ENCODE assay signal across 1 cellular context in the genomic region with DNA sequence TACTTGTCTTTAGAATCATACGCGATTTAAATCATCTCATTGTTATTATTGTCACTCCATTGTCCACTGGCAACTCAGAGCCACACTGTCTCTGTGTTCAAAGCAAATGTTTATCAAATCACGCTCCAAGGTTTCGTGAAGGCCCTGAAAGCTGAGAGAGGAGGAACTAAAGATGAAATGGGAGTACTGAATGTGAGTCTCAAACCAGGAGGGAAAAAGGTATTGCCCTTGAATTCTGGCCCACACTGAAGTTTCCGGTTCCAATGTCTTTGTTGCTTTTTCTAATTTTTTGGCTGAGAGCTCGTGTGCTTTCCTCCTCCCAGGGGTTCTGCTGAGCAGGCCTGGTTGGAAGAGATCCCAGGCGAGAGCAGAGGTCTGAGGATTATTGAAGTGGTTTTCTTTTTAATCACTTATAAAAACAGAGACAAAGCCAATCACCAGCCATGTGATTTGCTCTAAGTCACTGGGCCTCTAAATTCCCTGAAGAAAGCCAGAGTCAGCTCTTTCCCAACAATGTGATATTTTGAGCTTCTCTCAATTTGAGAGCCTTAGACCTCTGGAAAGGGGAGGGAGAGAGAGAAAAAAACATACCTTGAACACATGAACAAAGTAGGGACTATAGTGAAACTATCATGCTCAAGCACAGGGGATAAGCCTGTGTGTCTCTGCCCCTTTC.
A peak's percentile ranks its signal among the peaks of the same experiment; 100 is the strongest.
TF ChIP-seq lines count a peak whose summit lies in the region.

No MANE protein-coding gene starts in this region.

TF ChIP-seq in HEK293, 187 proteins besides CTCF, POLR2A, EP300 and RAD21 (continued from another document and continues in another):
- TF ChIP-seq, protein P1, sequence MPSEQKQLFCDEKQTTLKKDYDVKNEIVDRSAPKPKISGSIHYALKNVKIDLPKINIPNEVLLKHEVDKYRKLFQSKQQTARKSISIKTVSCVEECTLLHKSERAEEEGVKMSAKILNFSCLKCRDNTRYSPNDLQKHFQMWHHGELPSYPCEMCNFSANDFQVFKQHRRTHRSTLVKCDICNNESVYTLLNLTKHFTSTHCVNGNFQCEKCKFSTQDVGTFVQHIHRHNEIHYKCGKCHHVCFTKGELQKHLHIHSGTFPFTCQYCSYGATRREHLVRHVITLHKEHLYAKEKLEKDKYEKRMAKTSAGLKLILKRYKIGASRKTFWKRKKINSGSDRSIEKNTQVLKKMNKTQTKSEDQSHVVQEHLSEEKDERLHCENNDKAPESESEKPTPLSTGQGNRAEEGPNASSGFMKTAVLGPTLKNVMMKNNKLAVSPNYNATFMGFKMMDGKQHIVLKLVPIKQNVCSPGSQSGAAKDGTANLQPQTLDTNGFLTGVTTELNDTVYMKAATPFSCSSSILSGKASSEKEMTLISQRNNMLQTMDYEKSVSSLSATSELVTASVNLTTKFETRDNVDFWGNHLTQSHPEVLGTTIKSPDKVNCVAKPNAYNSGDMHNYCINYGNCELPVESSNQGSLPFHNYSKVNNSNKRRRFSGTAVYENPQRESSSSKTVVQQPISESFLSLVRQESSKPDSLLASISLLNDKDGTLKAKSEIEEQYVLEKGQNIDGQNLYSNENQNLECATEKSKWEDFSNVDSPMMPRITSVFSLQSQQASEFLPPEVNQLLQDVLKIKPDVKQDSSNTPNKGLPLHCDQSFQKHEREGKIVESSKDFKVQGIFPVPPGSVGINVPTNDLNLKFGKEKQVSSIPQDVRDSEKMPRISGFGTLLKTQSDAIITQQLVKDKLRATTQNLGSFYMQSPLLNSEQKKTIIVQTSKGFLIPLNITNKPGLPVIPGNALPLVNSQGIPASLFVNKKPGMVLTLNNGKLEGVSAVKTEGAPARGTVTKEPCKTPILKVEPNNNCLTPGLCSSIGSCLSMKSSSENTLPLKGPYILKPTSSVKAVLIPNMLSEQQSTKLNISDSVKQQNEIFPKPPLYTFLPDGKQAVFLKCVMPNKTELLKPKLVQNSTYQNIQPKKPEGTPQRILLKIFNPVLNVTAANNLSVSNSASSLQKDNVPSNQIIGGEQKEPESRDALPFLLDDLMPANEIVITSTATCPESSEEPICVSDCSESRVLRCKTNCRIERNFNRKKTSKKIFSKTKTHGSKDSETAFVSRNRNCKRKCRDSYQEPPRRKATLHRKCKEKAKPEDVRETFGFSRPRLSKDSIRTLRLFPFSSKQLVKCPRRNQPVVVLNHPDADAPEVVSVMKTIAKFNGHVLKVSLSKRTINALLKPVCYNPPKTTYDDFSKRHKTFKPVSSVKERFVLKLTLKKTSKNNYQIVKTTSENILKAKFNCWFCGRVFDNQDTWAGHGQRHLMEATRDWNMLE (tag by site-specific recombination; conservative IDR thresholded peaks at IDR 0.05; ENCODE audit: low read depth) = peak; percentile 40; the same call in 1 of the 2 replicates
- TF ChIP-seq ZNF621 (tag by site-specific recombination; IDR thresholded peaks at IDR 0.05) (no peak), ZNF335 (tag by site-specific recombination; conservative IDR thresholded peaks at IDR 0.05) (peak; percentile 56; the same call in 1 of the 2 replicates), SETDB1 (IDR thresholded peaks at IDR 0.05; ENCODE audit: insufficient read length, low read length) (no peak), ZNF211 (tag by site-specific recombination; IDR thresholded peaks at IDR 0.05; ENCODE audit: low read depth) (no peak), ZNF221 (tag by site-specific recombination; IDR thresholded peaks at IDR 0.05; ENCODE audit: borderline replicate concordance) (no peak), ZFP41 (tag by site-specific recombination; IDR thresholded peaks at IDR 0.05; ENCODE audit: borderline replicate concordance) (no peak), ZNF521 (tag by site-specific recombination; IDR thresholded peaks at IDR 0.05) (no peak), ZNF138 (tag by site-specific recombination; IDR thresholded peaks at IDR 0.05; ENCODE audit: borderline replicate concordance) (no peak), ZNF585B (tag by site-specific recombination; IDR thresholded peaks at IDR 0.05) (peak; percentile 47), ZNF350 (tag by site-specific recombination; IDR thresholded peaks at IDR 0.05) (no peak), ZNF24 (tag by site-specific recombination; IDR thresholded peaks at IDR 0.05) (peak; percentile 60; the same call in 1 of the 2 replicates), ZNF248 (tag by site-specific recombination; IDR thresholded peaks at IDR 0.05) (no peak), ZNF610 (tag by site-specific recombination; IDR thresholded peaks at IDR 0.05; ENCODE audit: borderline replicate concordance) (no peak), SALL2 (tag by site-specific recombination; IDR thresholded peaks at IDR 0.05; ENCODE audit: borderline replicate concordance) (no peak), ZNF366 (tag by site-specific recombination; conservative IDR thresholded peaks at IDR 0.05) (peak; percentile 80), OSR2 (tag by site-specific recombination; IDR thresholded peaks at IDR 0.05) (peak; percentile 75), ZNF416 (tag by site-specific recombination; IDR thresholded peaks at IDR 0.05) (no peak), IKZF3 (tag by site-specific recombination; IDR thresholded peaks at IDR 0.05) (peak; percentile 87), ZBTB21 (tag by site-specific recombination; IDR thresholded peaks at IDR 0.05) (no peak), GLIS1 (tag by site-specific recombination; IDR thresholded peaks at IDR 0.05) (peak; percentile 96), ZNF514 (tag by site-specific recombination; IDR thresholded peaks at IDR 0.05) (no peak), HOXD13 (CRISPR knock-in tag; IDR thresholded peaks at IDR 0.05; ENCODE audit: borderline replicate concordance) (no peak), ZNF175 (tag by site-specific recombination; IDR thresholded peaks at IDR 0.05) (no peak), ZNF654 (tag by site-specific recombination; IDR thresholded peaks at IDR 0.05; ENCODE audit: low read depth) (no peak), ZNF266 (tag by site-specific recombination; IDR thresholded peaks at IDR 0.05; ENCODE audit: low read depth) (no peak), ZNF777 (tag by site-specific recombination; IDR thresholded peaks at IDR 0.05; ENCODE audit: borderline replicate concordance) (no peak), ZNF501 (tag by site-specific recombination; IDR thresholded peaks at IDR 0.05) (no peak), ZNF274 (IDR thresholded peaks at IDR 0.05; ENCODE audit: low read length) (no peak), ZNF274 (tag by site-specific recombination; IDR thresholded peaks at IDR 0.05; ENCODE audit: borderline replicate concordance) (no peak), ZNF596 (tag by site-specific recombination; IDR thresholded peaks at IDR 0.05) (peak; percentile 63), ZNF184 (tag by site-specific recombination; IDR thresholded peaks at IDR 0.05) (no peak), ZXDB (tag by site-specific recombination; IDR thresholded peaks at IDR 0.05) (peak; percentile 82), MZF1 (tag by site-specific recombination; IDR thresholded peaks at IDR 0.05; ENCODE audit: borderline replicate concordance) (peak; percentile 96; the same call in 1 of the 2 replicates), ZNF658 (tag by site-specific recombination; IDR thresholded peaks at IDR 0.05) (no peak), KLF10 (tag by site-specific recombination; IDR thresholded peaks at IDR 0.05) (peak; percentile 47), ZNF555 (tag by site-specific recombination; conservative IDR thresholded peaks at IDR 0.05) (no peak)
- TF ChIP-seq, protein P2, sequence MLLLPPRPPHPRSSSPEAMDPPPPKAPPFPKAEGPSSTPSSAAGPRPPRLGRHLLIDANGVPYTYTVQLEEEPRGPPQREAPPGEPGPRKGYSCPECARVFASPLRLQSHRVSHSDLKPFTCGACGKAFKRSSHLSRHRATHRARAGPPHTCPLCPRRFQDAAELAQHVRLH (tag by site-specific recombination; IDR thresholded peaks at IDR 0.05) = peak; percentile 60
- TF ChIP-seq, protein P3, sequence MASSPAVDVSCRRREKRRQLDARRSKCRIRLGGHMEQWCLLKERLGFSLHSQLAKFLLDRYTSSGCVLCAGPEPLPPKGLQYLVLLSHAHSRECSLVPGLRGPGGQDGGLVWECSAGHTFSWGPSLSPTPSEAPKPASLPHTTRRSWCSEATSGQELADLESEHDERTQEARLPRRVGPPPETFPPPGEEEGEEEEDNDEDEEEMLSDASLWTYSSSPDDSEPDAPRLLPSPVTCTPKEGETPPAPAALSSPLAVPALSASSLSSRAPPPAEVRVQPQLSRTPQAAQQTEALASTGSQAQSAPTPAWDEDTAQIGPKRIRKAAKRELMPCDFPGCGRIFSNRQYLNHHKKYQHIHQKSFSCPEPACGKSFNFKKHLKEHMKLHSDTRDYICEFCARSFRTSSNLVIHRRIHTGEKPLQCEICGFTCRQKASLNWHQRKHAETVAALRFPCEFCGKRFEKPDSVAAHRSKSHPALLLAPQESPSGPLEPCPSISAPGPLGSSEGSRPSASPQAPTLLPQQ (tag by site-specific recombination; IDR thresholded peaks at IDR 0.05) = peak; percentile 75
- TF ChIP-seq, protein P4, sequence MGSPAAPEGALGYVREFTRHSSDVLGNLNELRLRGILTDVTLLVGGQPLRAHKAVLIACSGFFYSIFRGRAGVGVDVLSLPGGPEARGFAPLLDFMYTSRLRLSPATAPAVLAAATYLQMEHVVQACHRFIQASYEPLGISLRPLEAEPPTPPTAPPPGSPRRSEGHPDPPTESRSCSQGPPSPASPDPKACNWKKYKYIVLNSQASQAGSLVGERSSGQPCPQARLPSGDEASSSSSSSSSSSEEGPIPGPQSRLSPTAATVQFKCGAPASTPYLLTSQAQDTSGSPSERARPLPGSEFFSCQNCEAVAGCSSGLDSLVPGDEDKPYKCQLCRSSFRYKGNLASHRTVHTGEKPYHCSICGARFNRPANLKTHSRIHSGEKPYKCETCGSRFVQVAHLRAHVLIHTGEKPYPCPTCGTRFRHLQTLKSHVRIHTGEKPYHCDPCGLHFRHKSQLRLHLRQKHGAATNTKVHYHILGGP (tag by site-specific recombination; IDR thresholded peaks at IDR 0.05) = no peak
- TF ChIP-seq, protein P5, sequence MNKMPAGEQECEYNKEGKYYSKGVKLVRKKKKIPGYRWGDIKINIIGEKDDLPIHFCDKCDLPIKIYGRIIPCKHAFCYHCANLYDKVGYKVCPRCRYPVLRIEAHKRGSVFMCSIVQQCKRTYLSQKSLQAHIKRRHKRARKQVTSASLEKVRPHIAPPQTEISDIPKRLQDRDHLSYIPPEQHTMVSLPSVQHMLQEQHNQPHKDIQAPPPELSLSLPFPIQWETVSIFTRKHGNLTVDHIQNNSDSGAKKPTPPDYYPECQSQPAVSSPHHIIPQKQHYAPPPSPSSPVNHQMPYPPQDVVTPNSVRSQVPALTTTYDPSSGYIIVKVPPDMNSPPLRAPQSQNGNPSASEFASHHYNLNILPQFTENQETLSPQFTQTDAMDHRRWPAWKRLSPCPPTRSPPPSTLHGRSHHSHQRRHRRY (tag by site-specific recombination; IDR thresholded peaks at IDR 0.05) = no peak
- TF ChIP-seq, protein P6, sequence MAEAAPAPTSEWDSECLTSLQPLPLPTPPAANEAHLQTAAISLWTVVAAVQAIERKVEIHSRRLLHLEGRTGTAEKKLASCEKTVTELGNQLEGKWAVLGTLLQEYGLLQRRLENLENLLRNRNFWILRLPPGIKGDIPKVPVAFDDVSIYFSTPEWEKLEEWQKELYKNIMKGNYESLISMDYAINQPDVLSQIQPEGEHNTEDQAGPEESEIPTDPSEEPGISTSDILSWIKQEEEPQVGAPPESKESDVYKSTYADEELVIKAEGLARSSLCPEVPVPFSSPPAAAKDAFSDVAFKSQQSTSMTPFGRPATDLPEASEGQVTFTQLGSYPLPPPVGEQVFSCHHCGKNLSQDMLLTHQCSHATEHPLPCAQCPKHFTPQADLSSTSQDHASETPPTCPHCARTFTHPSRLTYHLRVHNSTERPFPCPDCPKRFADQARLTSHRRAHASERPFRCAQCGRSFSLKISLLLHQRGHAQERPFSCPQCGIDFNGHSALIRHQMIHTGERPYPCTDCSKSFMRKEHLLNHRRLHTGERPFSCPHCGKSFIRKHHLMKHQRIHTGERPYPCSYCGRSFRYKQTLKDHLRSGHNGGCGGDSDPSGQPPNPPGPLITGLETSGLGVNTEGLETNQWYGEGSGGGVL (tag by site-specific recombination; IDR thresholded peaks at IDR 0.05) = no peak
- TF ChIP-seq, protein P7, sequence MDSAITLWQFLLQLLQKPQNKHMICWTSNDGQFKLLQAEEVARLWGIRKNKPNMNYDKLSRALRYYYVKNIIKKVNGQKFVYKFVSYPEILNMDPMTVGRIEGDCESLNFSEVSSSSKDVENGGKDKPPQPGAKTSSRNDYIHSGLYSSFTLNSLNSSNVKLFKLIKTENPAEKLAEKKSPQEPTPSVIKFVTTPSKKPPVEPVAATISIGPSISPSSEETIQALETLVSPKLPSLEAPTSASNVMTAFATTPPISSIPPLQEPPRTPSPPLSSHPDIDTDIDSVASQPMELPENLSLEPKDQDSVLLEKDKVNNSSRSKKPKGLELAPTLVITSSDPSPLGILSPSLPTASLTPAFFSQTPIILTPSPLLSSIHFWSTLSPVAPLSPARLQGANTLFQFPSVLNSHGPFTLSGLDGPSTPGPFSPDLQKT (IDR thresholded peaks at IDR 0.05; ENCODE audit: borderline replicate concordance, low read depth, low read length) = no peak
- TF ChIP-seq, protein P8, sequence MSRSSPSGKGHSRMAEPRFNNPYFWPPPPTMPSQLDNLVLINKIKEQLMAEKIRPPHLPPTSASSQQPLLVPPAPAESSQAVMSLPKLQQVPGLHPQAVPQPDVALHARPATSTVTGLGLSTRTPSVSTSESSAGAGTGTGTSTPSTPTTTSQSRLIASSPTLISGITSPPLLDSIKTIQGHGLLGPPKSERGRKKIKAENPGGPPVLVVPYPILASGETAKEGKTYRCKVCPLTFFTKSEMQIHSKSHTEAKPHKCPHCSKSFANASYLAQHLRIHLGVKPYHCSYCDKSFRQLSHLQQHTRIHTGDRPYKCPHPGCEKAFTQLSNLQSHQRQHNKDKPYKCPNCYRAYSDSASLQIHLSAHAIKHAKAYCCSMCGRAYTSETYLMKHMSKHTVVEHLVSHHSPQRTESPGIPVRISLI (tag by site-specific recombination; IDR thresholded peaks at IDR 0.05) = peak; percentile 73; the same call in 1 of the 2 replicates
- TF ChIP-seq, protein P9, sequence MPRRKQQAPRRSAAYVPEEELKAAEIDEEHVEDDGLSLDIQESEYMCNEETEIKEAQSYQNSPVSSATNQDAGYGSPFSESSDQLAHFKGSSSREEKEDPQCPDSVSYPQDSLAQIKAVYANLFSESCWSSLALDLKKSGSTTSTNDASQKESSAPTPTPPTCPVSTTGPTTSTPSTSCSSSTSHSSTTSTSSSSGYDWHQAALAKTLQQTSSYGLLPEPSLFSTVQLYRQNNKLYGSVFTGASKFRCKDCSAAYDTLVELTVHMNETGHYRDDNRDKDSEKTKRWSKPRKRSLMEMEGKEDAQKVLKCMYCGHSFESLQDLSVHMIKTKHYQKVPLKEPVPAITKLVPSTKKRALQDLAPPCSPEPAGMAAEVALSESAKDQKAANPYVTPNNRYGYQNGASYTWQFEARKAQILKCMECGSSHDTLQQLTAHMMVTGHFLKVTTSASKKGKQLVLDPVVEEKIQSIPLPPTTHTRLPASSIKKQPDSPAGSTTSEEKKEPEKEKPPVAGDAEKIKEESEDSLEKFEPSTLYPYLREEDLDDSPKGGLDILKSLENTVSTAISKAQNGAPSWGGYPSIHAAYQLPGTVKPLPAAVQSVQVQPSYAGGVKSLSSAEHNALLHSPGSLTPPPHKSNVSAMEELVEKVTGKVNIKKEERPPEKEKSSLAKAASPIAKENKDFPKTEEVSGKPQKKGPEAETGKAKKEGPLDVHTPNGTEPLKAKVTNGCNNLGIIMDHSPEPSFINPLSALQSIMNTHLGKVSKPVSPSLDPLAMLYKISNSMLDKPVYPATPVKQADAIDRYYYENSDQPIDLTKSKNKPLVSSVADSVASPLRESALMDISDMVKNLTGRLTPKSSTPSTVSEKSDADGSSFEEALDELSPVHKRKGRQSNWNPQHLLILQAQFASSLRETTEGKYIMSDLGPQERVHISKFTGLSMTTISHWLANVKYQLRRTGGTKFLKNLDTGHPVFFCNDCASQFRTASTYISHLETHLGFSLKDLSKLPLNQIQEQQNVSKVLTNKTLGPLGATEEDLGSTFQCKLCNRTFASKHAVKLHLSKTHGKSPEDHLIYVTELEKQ (tag by site-specific recombination; IDR thresholded peaks at IDR 0.05; ENCODE audit: borderline replicate concordance) = peak; percentile 17; the same call in 1 of the 2 replicates
